Comparison of ENCODE assay signal across 2 cellular contexts in genomic region chr5:106476630-106477029, GRCh38.
TF ChIP-seq lines count a peak whose summit lies in the region.

No MANE protein-coding gene starts in this region.

TF ChIP-seq in SK-N-SH, 30 proteins besides CTCF, POLR2A, EP300 and RAD21 (continued from another document):
- TF ChIP-seq NFIC (IDR thresholded peaks at IDR 0.05; ENCODE audit: borderline replicate concordance) (no peak), REST (IDR thresholded peaks at IDR 0.05; ENCODE audit: low read depth, low read length) (no peak), ELF1 (IDR thresholded peaks at IDR 0.05) (no peak)
- TF ChIP-seq, protein P1, sequence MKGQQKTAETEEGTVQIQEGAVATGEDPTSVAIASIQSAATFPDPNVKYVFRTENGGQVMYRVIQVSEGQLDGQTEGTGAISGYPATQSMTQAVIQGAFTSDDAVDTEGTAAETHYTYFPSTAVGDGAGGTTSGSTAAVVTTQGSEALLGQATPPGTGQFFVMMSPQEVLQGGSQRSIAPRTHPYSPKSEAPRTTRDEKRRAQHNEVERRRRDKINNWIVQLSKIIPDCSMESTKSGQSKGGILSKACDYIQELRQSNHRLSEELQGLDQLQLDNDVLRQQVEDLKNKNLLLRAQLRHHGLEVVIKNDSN (IDR thresholded peaks at IDR 0.05; ENCODE audit: borderline replicate concordance, low read depth), result no peak
TF ChIP-seq in SK-N-SH: peak in this region for 0.

TF ChIP-seq in SK-N-SH treated with all-trans-retinoic acid at 6 μM for 48 hours, 23 proteins besides CTCF, POLR2A, EP300 and RAD21 (continued from another document):
- TF ChIP-seq POU6F1 (CRISPR knock-in tag; IDR thresholded peaks at IDR 0.05; ENCODE audit: borderline replicate concordance, low read depth), result no peak
